Comparison of ENCODE assay signal across 9 cellular contexts in the genomic region with DNA sequence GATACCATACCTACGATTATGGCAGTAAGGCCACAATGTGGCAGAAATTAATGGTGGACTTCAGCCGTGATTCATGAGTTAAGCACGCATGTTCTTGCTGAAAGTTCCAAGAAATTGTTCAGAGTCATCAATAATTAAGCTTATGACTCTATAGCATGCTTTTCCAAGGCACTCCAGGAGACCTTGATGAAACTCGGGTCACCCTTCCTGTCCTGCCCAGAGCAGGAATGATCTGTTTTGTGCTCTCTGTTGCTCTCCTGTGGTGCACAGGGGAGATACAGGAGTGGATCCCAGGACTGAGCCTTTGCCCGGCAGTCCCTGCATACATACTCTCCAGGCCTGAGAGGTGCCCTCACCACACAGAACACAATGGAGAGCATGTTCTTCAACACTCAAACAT.
A peak's percentile ranks its signal among the peaks of the same experiment; 100 is the strongest.
DNase-seq lines count a peak whose midpoint lies in the region; ATAC-seq, FAIRE-seq and TF ChIP-seq lines count a peak whose summit lies in the region.
"Had no signal": no experiment of that assay in that cellular context is flagged by ENCODE, and none has a peak within 500 bp of the region (broad histone marks: within the 10 kb centered on the region; RNA-seq: fewer than 3 reads in every experiment).

No MANE protein-coding gene starts in this region.

- H3K9me1 ChIP-seq in keratinocyte (ENCODE audit: control insufficient read depth, extremely low read depth, insufficient read depth, low read length), result no peaks in the 10 kb centered on the region

- no peak overlapping the region for H3K4me2 ChIP-seq in keratinocyte (ENCODE audit: control insufficient read depth, extremely low read depth, insufficient read depth, low read depth, low read length)

- H3K9me3 ChIP-seq in BE2C (no peaks in the 10 kb centered on the region), keratinocyte (ENCODE audit: control insufficient read depth, low read depth, low read length) (no peaks in the 10 kb centered on the region)

- dilution Hi-C loops in keratinocyte (cut with MboI; ENCODE audit: extremely low pct_ligation_motif_present, low sequenced_read_pairs), result no loop called here

- no peak overlapping the region for H3K4me3 ChIP-seq in BE2C (ENCODE audit: low read depth, low read length)
- no peak overlapping the region for H3K4me3 ChIP-seq in astrocyte of the cerebellum (ENCODE audit: low read depth, low read length)
- H3K4me3 ChIP-seq in keratinocyte (ENCODE audit: control insufficient read depth in 2 of 3, extremely low read depth in 1 of 3, insufficient read depth in 2 of 3, low read depth in 1 of 3, low read length in 3 of 3), result no peak overlapping the region

- in situ Hi-C loops in astrocyte of the cerebellum (cut with HindIII; ENCODE audit: low sequenced_read_pairs), result no loop called here

- H3K27me3 ChIP-seq in BE2C (no peaks in the 10 kb centered on the region), keratinocyte (ENCODE audit: control insufficient read depth, extremely low read depth, insufficient read depth, low read length) (no peaks in the 10 kb centered on the region)

- peak; percentile 53 for TF ChIP-seq CTCF in BE2C (IDR thresholded peaks at IDR 0.05; ENCODE audit: low read depth, low read length)
- TF ChIP-seq CTCF in astrocyte of the cerebellum (IDR thresholded peaks at IDR 0.05; ENCODE audit: low read depth, low read length, missing control alignments), result peak; percentile 65
- TF ChIP-seq CTCF in keratinocyte (optimal IDR thresholded peaks at IDR 0.05 in 1 of 3, IDR thresholded peaks at IDR 0.05 in 1 of 3, conservative IDR thresholded peaks at IDR 0.05 in 1 of 3; ENCODE audit: extremely low read depth in 1 of 3, insufficient read depth in 2 of 3, low read length in 3 of 3), result peak; percentile 49 to 70 (median 63)

- no peak overlapping the region for H2AFZ ChIP-seq in keratinocyte (ENCODE audit: control insufficient read depth, low read length)

- H4K20me1 ChIP-seq in keratinocyte (ENCODE audit: control insufficient read depth, extremely low read depth, insufficient read depth, low read length), result no peaks in the 10 kb centered on the region

- H3K27ac ChIP-seq in keratinocyte (ENCODE audit: control insufficient read depth, insufficient read depth, low read length), result no peak overlapping the region

- TF ChIP-seq POLR2A in GM12891 (IDR thresholded peaks at IDR 0.05; ENCODE audit: low read depth, low read length), result no peak

- H3K9ac ChIP-seq in keratinocyte (ENCODE audit: control insufficient read depth, extremely low read depth, insufficient read depth, low read length), result no peak overlapping the region

- H3K36me3 ChIP-seq in BE2C (no peaks in the 10 kb centered on the region), keratinocyte (ENCODE audit: control insufficient read depth in 2 of 2, extremely low read depth in 1 of 2, insufficient read depth in 2 of 2, low read length in 2 of 2) (no peaks in the 10 kb centered on the region)

- DNase-seq in BE2C (peak; percentile 26), HS-5 (ENCODE audit: low read depth) (peak; percentile 66), astrocyte of the cerebellum (ENCODE audit: low read depth) (peak; percentile 42), keratinocyte (ENCODE audit: low read depth, low spot score) (no peak), GM12891 (ENCODE audit: insufficient read length, low spot score) (no peak), COR-L47 (lab: John Stamatoyannopoulos, UW) (no peak)
- no peak for DNase-seq in activated T-cell treated with anti-CD3 and anti-CD28 coated beads, Interleukin-2, amount 50 U/mL, for 48 hours
- DNase-seq: activated naive CD8-positive, alpha-beta T cell treated with anti-CD3 and anti-CD28 coated beads for 36 hours had no signal

- no peak for FAIRE-seq in keratinocyte (lab: Jason Lieb, UNC)
- FAIRE-seq in GM12891 (lab: Jason Lieb, UNC), result no peak

- peaks cover 5% of the 10 kb centered on the region; the same call in 1 of the 2 replicates for H3K4me1 ChIP-seq in BE2C
- peaks cover 16% of the 10 kb centered on the region for H3K4me1 ChIP-seq in keratinocyte (ENCODE audit: control insufficient read depth, extremely low read depth, insufficient read depth, low read length)

- no peaks in the 10 kb centered on the region for H3K79me2 ChIP-seq in keratinocyte (ENCODE audit: control insufficient read depth, insufficient read depth, low read length)

- no peak for ATAC-seq in HG02623 (IDR thresholded peaks at IDR 0.05; ENCODE audit: unreplicated experiment)

TF ChIP-seq in GM12891, 5 proteins besides CTCF, POLR2A, EP300 and RAD21:
- TF ChIP-seq TAF1 (IDR thresholded peaks at IDR 0.05; ENCODE audit: low read depth, low read length), result no peak
- no peak for TF ChIP-seq SPI1 (IDR thresholded peaks at IDR 0.05; ENCODE audit: low read depth, low read length)
- TF ChIP-seq PAX5 (IDR thresholded peaks at IDR 0.05; ENCODE audit: insufficient read depth, low read length, severe bottlenecking), result no peak
- TF ChIP-seq POLR2AphosphoS5 (IDR thresholded peaks at IDR 0.05; ENCODE audit: low read depth, low read length), result no peak
- TF ChIP-seq POU2F2 (IDR thresholded peaks at IDR 0.05; ENCODE audit: low read depth, low read length), result no peak

Comparison
In these comparisons a context has a peak if more than half of its experiments do, and no peak if none do; other contexts are left out.
1. DNase-seq: peak in BE2C (single experiment), HS-5 (single experiment) and astrocyte of the cerebellum (single experiment); none in keratinocyte (single experiment), GM12891 (single experiment), COR-L47 (single experiment) and activated T-cell treated with anti-CD3 and anti-CD28 coated beads, Interleukin-2, amount 50 U/mL, for 48 hours (0 of 2).
2. Peak in every context shown above with its lines, with median percentiles within 50 percentile points of each other: CTCF ChIP-seq.